20 cellular contexts compared by ENCODE assay signal in the genomic region with DNA sequence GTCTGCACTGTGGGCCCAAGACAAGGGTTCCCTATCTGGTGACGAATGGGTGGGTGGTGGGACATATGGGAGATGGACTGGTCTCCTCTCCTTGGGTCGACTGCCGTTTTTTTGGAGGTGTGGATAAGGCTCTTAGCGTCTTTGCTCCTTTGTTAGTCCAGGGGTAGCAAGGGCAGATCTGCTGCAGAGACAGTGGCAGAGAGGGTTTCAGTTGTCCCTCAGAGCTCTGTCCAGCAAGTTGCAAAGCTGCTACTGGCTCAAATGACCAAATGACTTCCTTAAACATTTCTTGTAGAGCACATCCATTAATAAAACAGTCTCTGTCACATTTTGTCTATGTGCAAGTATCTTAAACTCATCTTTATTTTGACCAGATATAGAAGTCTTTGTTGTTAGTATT.
"Had no signal": no experiment of that assay in that cellular context is flagged by ENCODE, and none has a peak within 500 bp of the region (broad histone marks: within the 10 kb centered on the region; RNA-seq: fewer than 3 reads in every experiment).

No MANE protein-coding gene starts in this region.

- H3K27ac ChIP-seq: body of pancreas, colonic mucosa, esophagus muscularis mucosa, hepatocyte, left lung, neural progenitor cell, ovary, right lobe of liver, WERI-Rb-1 had no signal

- H3K27me3 ChIP-seq: body of pancreas, colonic mucosa, esophagus muscularis mucosa, hepatocyte, left lung, neural progenitor cell, ovary, right lobe of liver had no signal

- H3K4me2 ChIP-seq: hepatocyte, neural progenitor cell, smooth muscle cell had no signal

- H3K36me3 ChIP-seq: colonic mucosa, esophagus muscularis mucosa, left lung, neural progenitor cell, ovary, right lobe of liver, WERI-Rb-1 had no signal

- H3K4me1 ChIP-seq: body of pancreas, colonic mucosa, esophagus muscularis mucosa, left lung, neural progenitor cell, right lobe of liver had no signal

- H3K9me3 ChIP-seq: body of pancreas, colonic mucosa, ovary, right lobe of liver had no signal

- DNase-seq: activated CD4-positive, alpha-beta memory T cell treated with anti-CD3 and anti-CD28 coated beads, Interleukin-2, amount 10 ng/mL, durations not matched to agents 7 days and 5 days; activated CD4-positive, alpha-beta T cell treated with anti-CD3 and anti-CD28 coated beads for 36 hours; activated gamma-delta T cell treated with Interleukin-2 at 50 U/mL for 16 hours; activated T-cell treated with anti-CD3 and anti-CD28 coated beads, Interleukin-2, amount 50 U/mL, for 48 hours; amygdala; body of pancreas; central memory CD4-positive, alpha-beta T cell; colonic mucosa; left lung; mammary epithelial cell; naive B cell; ovary; right lobe of liver; stimulated activated naive CD8-positive, alpha-beta T cell treated with anti-CD3 and anti-CD28 coated beads, Interleukin-15, amount 100 ng/mL, for 72 hours; WERI-Rb-1 had no signal

- H3K79me2 ChIP-seq: hepatocyte had no signal

- H2AFZ ChIP-seq: hepatocyte, neural progenitor cell had no signal

- H3K4me3 ChIP-seq: body of pancreas, colonic mucosa, esophagus muscularis mucosa, hepatocyte, left lung, neural progenitor cell, ovary, right lobe of liver, smooth muscle cell had no signal

- FAIRE-seq: keratinocyte had no signal

- H3K9ac ChIP-seq: neural progenitor cell had no signal

- ATAC-seq: activated CD4-positive, alpha-beta T cell treated with anti-CD3 and anti-CD28 coated beads for 36 hours; body of pancreas; left lung; right lobe of liver; stimulated activated naive CD8-positive, alpha-beta T cell treated with anti-CD3 and anti-CD28 coated beads, Interleukin-15, amount 100 ng/mL, for 72 hours had no signal
